9 cellular contexts compared by ENCODE assay signal in the genomic region with DNA sequence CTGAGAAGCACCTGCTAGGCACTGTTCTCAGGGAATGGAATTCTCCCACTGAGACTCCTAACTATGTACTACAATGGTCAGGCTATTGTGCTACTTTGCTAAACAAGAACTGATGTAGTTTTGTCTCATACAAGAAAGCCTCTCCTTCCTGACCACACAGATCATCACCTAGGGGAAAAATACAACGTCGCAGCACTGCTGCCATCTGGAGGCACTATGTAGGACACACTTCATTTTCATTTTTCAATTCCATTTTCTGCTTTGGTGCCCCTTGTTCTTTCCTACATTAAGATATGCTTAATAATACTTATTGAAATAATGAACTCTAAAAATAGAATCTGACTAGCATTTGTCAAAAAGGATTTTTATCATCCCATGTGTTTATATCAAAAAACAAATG. TPM values are rescaled to one million over a fixed set of nuclear protein-coding genes. Genes with fewer than 3 reads are reported as not detected.
DNase-seq lines count a peak whose midpoint lies in the region; ATAC-seq and TF ChIP-seq lines count a peak whose summit lies in the region.
"Had no signal": no experiment of that assay in that cellular context is flagged by ENCODE, and none has a peak within 500 bp of the region (broad histone marks: within the 10 kb centered on the region; RNA-seq: fewer than 3 reads in every experiment).

No MANE protein-coding gene starts in this region.

- no peak overlapping the region for H3K4me3 Mint-ChIP-seq in chondrocyte (ENCODE audit: unreplicated experiment)

- DNase-seq in DMS 273 (lab: John Stamatoyannopoulos, UW; ENCODE audit: unreplicated experiment) (peak; percentile 39), NCI-H748 (lab: John Stamatoyannopoulos, UW; ENCODE audit: unreplicated experiment) (peak; percentile 56), chondrocyte (ENCODE audit: low spot score) (no peak), midbrain (lab: John Stamatoyannopoulos, UW) (peak; percentile 51), NCI-H1048 (lab: John Stamatoyannopoulos, UW) (no peak), activated T-cell treated with anti-CD3 and anti-CD28 coated beads for 4 hours (no peak)

- ATAC-seq in GM18909 (IDR thresholded peaks at IDR 0.05; ENCODE audit: poor library complexity, unreplicated experiment) = peak; percentile 78
- ATAC-seq in HG03039 (IDR thresholded peaks at IDR 0.05; ENCODE audit: unreplicated experiment) = peak; percentile 74

- TF ChIP-seq CTCF in chondrocyte (IDR thresholded peaks at IDR 0.05) = peak; percentile 80

- H3K9me3 Mint-ChIP-seq in chondrocyte (ENCODE audit: low read depth) = no peaks in the 10 kb centered on the region

- H3K4me1 Mint-ChIP-seq in chondrocyte (ENCODE audit: low read depth) = no peaks in the 10 kb centered on the region

- H3K36me3 Mint-ChIP-seq in chondrocyte (ENCODE audit: low read depth) = peaks cover 39% of the 10 kb centered on the region

- H3K27me3 Mint-ChIP-seq in chondrocyte (ENCODE audit: low read depth) = no peaks in the 10 kb centered on the region

- H3K27ac Mint-ChIP-seq in chondrocyte (ENCODE audit: unreplicated experiment) = no peak overlapping the region

RNA-seq across cellular contexts. Expression of gene PROSER1, which starts 21.1 kb away (rescaled TPM):
- total RNA-seq in chondrocyte = 19.4 to 24.1 TPM (median 23.4 TPM) in 3 replicates

RNA-seq across cellular contexts. Expression of gene NHLRC3, which starts 21.5 kb away (rescaled TPM):
- 18.2 to 22.8 TPM (median 20.2 TPM) in 3 replicates for total RNA-seq in chondrocyte

RNA-seq across cellular contexts. Expression of gene STOML3, which starts 26.2 kb away (rescaled TPM):
- not detected in 3 replicates for total RNA-seq in chondrocyte
- total RNA-seq: activated CD8-positive, alpha-beta memory T cell treated with anti-CD3 and anti-CD28 coated beads for 36 hours had no signal

Comparison
In these comparisons a context has a peak if more than half of its experiments do, and no peak if none do; other contexts are left out.
1. DNase-seq: peak in DMS 273 (single experiment), NCI-H748 (single experiment) and midbrain (single experiment); none in chondrocyte (single experiment), NCI-H1048 (single experiment) and activated T-cell treated with anti-CD3 and anti-CD28 coated beads for 4 hours (single experiment).